ENCODE assay signal across 6 cellular contexts in the genomic region with DNA sequence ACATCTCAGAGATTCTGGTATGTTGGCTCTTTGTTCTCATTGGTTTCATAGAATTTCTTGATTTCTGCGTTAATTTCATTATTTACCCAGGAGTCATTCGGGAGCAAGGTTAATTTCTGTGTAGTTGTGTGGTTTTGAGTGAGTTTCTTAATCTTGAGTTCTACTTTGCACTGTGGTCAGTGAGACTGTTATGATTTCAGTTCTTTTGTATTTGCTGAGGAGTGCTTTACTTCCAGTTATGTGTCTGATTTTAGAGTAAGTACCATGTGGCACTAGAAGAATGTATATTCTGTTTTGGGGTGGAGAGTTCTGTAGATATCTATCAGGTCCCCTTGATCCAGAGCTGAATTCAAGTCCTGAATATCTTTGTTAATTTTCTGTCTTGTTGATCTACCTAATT.
"Had no signal": no experiment of that assay in that cellular context is flagged by ENCODE, and none has a peak within 500 bp of the region (broad histone marks: within the 10 kb centered on the region; RNA-seq: fewer than 3 reads in every experiment).

No MANE protein-coding gene starts in this region.

- ATAC-seq: HepG2, K562 had no signal

- H3K4me1 Mint-ChIP-seq: IgD-negative memory B cell had no signal

- H3K27ac ChIP-seq: HL-60 had no signal

- H3K4me3 ChIP-seq: K562 had no signal

- DNase-seq: IMR-90, KBM-7 had no signal

- H3K4me3 Mint-ChIP-seq: IgD-negative memory B cell had no signal

- H3K27me3 Mint-ChIP-seq: IgD-negative memory B cell had no signal
